21 cellular contexts compared by ENCODE assay signal in the genomic region with DNA sequence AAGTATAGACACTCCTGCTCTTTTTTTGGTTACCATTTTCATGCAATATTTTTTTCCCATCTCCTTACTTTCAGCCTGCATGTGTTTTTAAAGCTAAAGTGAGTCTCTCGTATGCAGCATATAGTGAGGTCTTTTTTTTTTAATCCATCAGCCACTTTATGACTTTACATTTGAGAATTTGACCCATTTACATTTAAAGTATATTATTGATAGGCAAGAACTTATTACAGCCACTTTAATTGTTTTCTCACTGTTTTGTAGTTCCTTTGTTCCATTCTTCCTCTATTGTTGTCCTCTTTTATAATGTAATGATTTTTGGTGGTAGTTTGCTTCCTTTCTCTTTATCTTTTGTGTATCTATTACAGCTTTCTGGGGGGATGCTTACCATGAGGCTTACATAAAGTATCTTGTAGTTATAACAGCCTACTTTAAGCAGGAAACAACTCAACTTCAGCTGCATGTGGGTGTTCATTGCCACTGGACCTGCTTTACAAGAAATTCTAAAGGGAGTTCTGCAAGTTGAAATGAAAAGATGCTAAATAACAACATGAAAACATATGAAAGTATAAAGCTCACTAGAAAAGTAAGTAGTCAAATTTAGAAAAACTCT.
"Had no signal": no experiment of that assay in that cellular context is flagged by ENCODE, and none has a peak within 500 bp of the region (broad histone marks: within the 10 kb centered on the region; RNA-seq: fewer than 3 reads in every experiment).

No MANE protein-coding gene starts in this region.

- H3K27ac ChIP-seq: brain microvascular endothelial cell, dorsolateral prefrontal cortex, epithelial cell of prostate, foreskin keratinocyte, hepatocyte, ovary, psoas muscle, stomach, VCaP had no signal

- H3K4me3 ChIP-seq: dorsolateral prefrontal cortex, hepatocyte, ovary, psoas muscle, stomach had no signal

- H2AFZ ChIP-seq: hepatocyte had no signal

- H3K27me3 ChIP-seq: brain microvascular endothelial cell, dorsolateral prefrontal cortex, foreskin keratinocyte, hepatocyte, ovary, stomach had no signal

- H3K36me3 ChIP-seq: brain microvascular endothelial cell, ovary, stomach had no signal

- H3K27ac Mint-ChIP-seq: endodermal cell had no signal

- H3K4me1 ChIP-seq: stomach had no signal

- H3K27me3 Mint-ChIP-seq: memory B cell; naive thymus-derived CD4-positive, alpha-beta T cell had no signal

- H3K4me2 ChIP-seq: hepatocyte had no signal

- DNase-seq: activated CD4-positive, alpha-beta T cell treated with anti-CD3 and anti-CD28 coated beads for 1 hour; activated CD8-positive, alpha-beta memory T cell treated with anti-CD3 and anti-CD28 coated beads for 24 hours; activated gamma-delta T cell; aorta; brain microvascular endothelial cell; central memory CD4-positive, alpha-beta T cell; dorsolateral prefrontal cortex; endodermal cell; foreskin keratinocyte; naive thymus-derived CD4-positive, alpha-beta T cell; ovary; psoas muscle; right cardiac atrium; stimulated activated CD4-positive, alpha-beta T cell treated with anti-CD3 and anti-CD28 coated beads, Interleukin-2, amount 100 ng/mL, for 24 hours; stomach; T-helper 2 cell; trophoblast cell had no signal

- ATAC-seq: foreskin keratinocyte; naive thymus-derived CD4-positive, alpha-beta T cell; psoas muscle; right cardiac atrium had no signal

- H3K79me2 ChIP-seq: hepatocyte had no signal

- H3K4me1 Mint-ChIP-seq: endodermal cell had no signal

- H3K4me3 Mint-ChIP-seq: endodermal cell, memory B cell had no signal
